10 cellular contexts compared by ENCODE assay signal in the genomic region with DNA sequence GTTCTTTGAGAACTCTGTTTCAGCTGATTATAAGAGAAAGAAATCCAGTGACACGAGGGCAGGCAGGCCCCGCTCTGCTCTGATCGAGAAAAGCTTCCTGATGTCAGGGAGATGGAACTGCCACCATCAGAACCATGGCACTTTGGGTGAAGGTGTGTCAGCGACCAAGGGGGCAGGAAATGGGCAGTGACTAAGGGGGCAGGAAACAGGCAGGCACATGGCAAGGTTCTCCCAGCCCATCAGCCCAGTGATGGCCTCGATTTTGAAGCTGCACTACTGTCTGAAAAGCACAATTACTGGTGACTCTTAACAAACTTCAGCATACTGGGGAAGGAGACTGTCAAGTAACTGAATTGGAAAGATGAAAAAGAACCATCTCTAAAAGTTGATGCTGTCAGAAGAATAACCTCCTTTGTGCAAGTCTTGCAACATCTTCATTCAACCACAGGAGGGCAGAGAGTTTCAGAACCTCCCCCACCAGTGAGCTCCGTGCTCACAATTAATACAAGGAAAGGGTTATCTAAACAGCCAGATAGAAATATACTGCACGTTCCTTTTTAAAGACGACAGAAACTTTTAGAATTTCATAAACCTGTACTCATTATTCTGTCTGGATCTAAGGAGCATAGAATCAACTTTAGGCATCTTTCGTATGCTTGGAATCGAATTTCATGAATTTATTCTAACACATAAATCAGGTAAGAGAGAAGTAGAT. TPM values are rescaled to one million over a fixed set of nuclear protein-coding genes. Genes with fewer than 3 reads are reported as not detected.
A peak's percentile ranks its signal among the peaks of the same experiment; 100 is the strongest.
DNase-seq lines count a peak whose midpoint lies in the region; ATAC-seq, FAIRE-seq and TF ChIP-seq lines count a peak whose summit lies in the region.
"Had no signal": no experiment of that assay in that cellular context is flagged by ENCODE, and none has a peak within 500 bp of the region (broad histone marks: within the 10 kb centered on the region; RNA-seq: fewer than 3 reads in every experiment).

No MANE protein-coding gene starts in this region.

- no peak overlapping the region for H3K27ac Mint-ChIP-seq in T-helper 2 cell treated with Interferon-gamma antibody and Interleukin-4, amounts not matched to agents 5 μg/mL and 100 μg/mL, for 36 hours

- no peak overlapping the region for H3K9ac ChIP-seq in K562 (ENCODE audit: insufficient read depth in 1 of 2, low read depth in 2 of 2, low read length in 2 of 2)

- no peaks in the 10 kb centered on the region for H3K27me3 ChIP-seq in A673 (replicated peaks; ENCODE audit: insufficient read depth, low read depth, low read length, poor library complexity)
- no peaks in the 10 kb centered on the region for H3K27me3 ChIP-seq in K562 (ENCODE audit: control insufficient read depth in 2 of 2, insufficient read depth in 2 of 2, low read length in 2 of 2)

- 66% methylated on average over 9 of the region's 10 CpGs for WGBS in K562 (ENCODE audit: insufficient coverage, low coverage, missing lambda C conversion rate)

- H3K27me3 Mint-ChIP-seq in T-helper 2 cell treated with Interferon-gamma antibody and Interleukin-4, amounts not matched to agents 5 μg/mL and 100 μg/mL, for 36 hours (ENCODE audit: low read depth), result no peaks in the 10 kb centered on the region
- H3K27me3 Mint-ChIP-seq: IgD-negative memory B cell had no signal

- no peaks in the 10 kb centered on the region for H3K79me2 ChIP-seq in K562 (ENCODE audit: control insufficient read depth, insufficient read depth, low read length)

- no peak overlapping the region for H3K4me2 ChIP-seq in K562 (ENCODE audit: insufficient read depth, low read length)

- no peaks in the 10 kb centered on the region for H3K9me1 ChIP-seq in K562 (ENCODE audit: control insufficient read depth, insufficient read depth, low read length)

- POLR2A ChIA-PET in A673 (lab: Charles Lee; ENCODE audit: low non-redundant PET) (no interaction called here), HEK293T (lab: Yijun Ruan, JAX) (no interaction called here), K562 (lab: Yijun Ruan, JAX) (no interaction called here)

- peak; percentile 57 for TF ChIP-seq CTCF in A673 (conservative IDR thresholded peaks at IDR 0.05; ENCODE audit: low read depth, low read length)
- TF ChIP-seq CTCF in K562 (IDR thresholded peaks at IDR 0.05 in 2 of 3, conservative IDR thresholded peaks at IDR 0.05 in 1 of 3; ENCODE audit: insufficient read depth in 2 of 3, low read depth in 1 of 3, low read length in 3 of 3), result peak; percentile 18 to 33 (median 25); a peak in 3 of 6 replicates

- no peaks in the 10 kb centered on the region for H3K36me3 ChIP-seq in A673 (ENCODE audit: insufficient read depth, low read length, poor library complexity, severe bottlenecking)
- H3K36me3 ChIP-seq in K562 (ENCODE audit: control insufficient read depth, insufficient read depth, low read length), result peaks cover 11% of the 10 kb centered on the region; the same call in 1 of the 3 replicates

- H3K9me3 Mint-ChIP-seq in T-helper 2 cell treated with Interferon-gamma antibody and Interleukin-4, amounts not matched to agents 5 μg/mL and 100 μg/mL, for 36 hours, result no peaks in the 10 kb centered on the region
- H3K9me3 Mint-ChIP-seq: IgD-negative memory B cell had no signal

- peak in 1 of 2 experiments; percentile 16; a peak in 1 of 4 replicates for TF ChIP-seq RAD21 in K562 (CRISPR knock-in tag; conservative IDR thresholded peaks at IDR 0.05 in 1 of 2, IDR thresholded peaks at IDR 0.05 in 1 of 2)

- no peaks in the 10 kb centered on the region for H4K20me1 ChIP-seq in K562 (replicated peaks; ENCODE audit: control insufficient read depth, insufficient read depth, low read length)

- H3K27ac ChIP-seq in A673 (ENCODE audit: low read depth, low read length, poor library complexity, severe bottlenecking), result no peak overlapping the region
- no peak overlapping the region for H3K27ac ChIP-seq in K562 (ENCODE audit: extremely low read depth, low read depth, low read length)

- ATAC-seq in K562, result peak; percentile 65; the same call in 2 of the 3 replicates

- CTCF ChIA-PET in A673 (lab: Charles Lee) (interaction anchor here (0.6 to 1.4 kb wide), 5 partner anchors 9 to 779 kb away, joined by 3 to 12 read pairs (median 6); no protein-coding TSS in a partner anchor), HEK293T (lab: Yijun Ruan, JAX) (interaction anchor here (0.6 to 1.4 kb wide), 4 partner anchors 10 to 741 kb away, joined by 3 to 6 read pairs (median 4); no protein-coding TSS in a partner anchor), K562 (lab: Yijun Ruan, JAX; ENCODE audit: low intra/inter-chr PET ratio) (interaction anchor here (0.9 to 1.6 kb wide), 2 partner anchors 741 to 742 kb away, joined by 4 to 6 read pairs; no protein-coding TSS in a partner anchor)

- H3K4me1 ChIP-seq in A673 (ENCODE audit: insufficient read depth, low read length, poor library complexity, severe bottlenecking) (no peaks in the 10 kb centered on the region), K562 (replicated peaks in 1 of 2; ENCODE audit: control insufficient read depth in 2 of 2, insufficient read depth in 2 of 2, low read length in 2 of 2) (no peaks in the 10 kb centered on the region)

- BruUV-seq in A673 (replicated peaks; lab: Mats Ljungman, UMichigan) (no TSS peak), K562 (replicated peaks; lab: Mats Ljungman, UMichigan) (no TSS peak)

- H3K4me3 Mint-ChIP-seq in T-helper 2 cell treated with Interferon-gamma antibody and Interleukin-4, amounts not matched to agents 5 μg/mL and 100 μg/mL, for 36 hours, result no peak overlapping the region
- H3K4me3 Mint-ChIP-seq: IgD-negative memory B cell had no signal

- H3K36me3 Mint-ChIP-seq in T-helper 2 cell treated with Interferon-gamma antibody and Interleukin-4, amounts not matched to agents 5 μg/mL and 100 μg/mL, for 36 hours (ENCODE audit: low read depth), result peaks cover 40% of the 10 kb centered on the region

- H3K4me3 ChIP-seq in A673 (ENCODE audit: low read depth, low read length, poor library complexity, severe bottlenecking), result no peak overlapping the region
- no peak overlapping the region for H3K4me3 ChIP-seq in K562
- H3K4me3 ChIP-seq: lung had no signal

- H3K9me3 ChIP-seq in A673 (ENCODE audit: low read depth, low read length, poor library complexity, severe bottlenecking) (no peaks in the 10 kb centered on the region), K562 (replicated peaks; ENCODE audit: control insufficient read depth, insufficient read depth, low read depth, low read length) (no peaks in the 10 kb centered on the region)

- FAIRE-seq in K562 (lab: Jason Lieb, UNC), result no peak
- no peak for FAIRE-seq in urothelium cell line (lab: Jason Lieb, UNC)

- intact Hi-C loops in A673 (cut with micrococcal nuclease; ENCODE audit: unreplicated experiment) (loop anchor here (1.0 kb wide), 1 partner anchor 742 kb away; no protein-coding TSS in a partner anchor), K562 (cut with micrococcal nuclease) (no loop called here)

- no peak for TF ChIP-seq POLR2A in K562 (conservative IDR thresholded peaks at IDR 0.05)

- in situ Hi-C loops in K562 (cut with MboI), result no loop called here

- DNase-seq in A673 (ENCODE audit: low spot score) (peak; percentile 58), GM03348 (ENCODE audit: low spot score) (peak; percentile 38), HEK293T (ENCODE audit: extremely low spot score) (peak; percentile 64), NCI-H226 (peak; percentile 4), K562 (ENCODE audit: extremely low read depth in 1 of 4, low spot score in 3 of 4) (peak; percentile 15 to 26 (median 23)), kidney glomerular epithelial cell (lab: John Stamatoyannopoulos, UW) (peak; percentile 45), urothelium cell line (ENCODE audit: low spot score) (peak; percentile 60)
- DNase-seq in T-helper 2 cell treated with Interferon-gamma antibody and Interleukin-4, amounts not matched to agents 5 μg/mL and 100 μg/mL, for 36 hours (ENCODE audit: low spot score), result no peak

- H3K4me1 Mint-ChIP-seq in T-helper 2 cell treated with Interferon-gamma antibody and Interleukin-4, amounts not matched to agents 5 μg/mL and 100 μg/mL, for 36 hours (ENCODE audit: low read depth), result peaks cover 9% of the 10 kb centered on the region

- H2AFZ ChIP-seq in K562 (ENCODE audit: low read depth, low read length), result no peak overlapping the region

- TF ChIP-seq EP300 in K562 (IDR thresholded peaks at IDR 0.05; ENCODE audit: low read length), result no peak

RNA-seq across cellular contexts. Expression of a gene that starts 39.1 kb away (rescaled TPM):
- total RNA-seq in A673 (2021) (31.7 and 32.7 TPM in 2 replicates), K562 (2014; rRNA removed) (9.9 and 12.1 TPM in 2 replicates), K562 (2014; rRNA removed; fragmentation: Illumina TruSeq; extraction: Trizol) (13.9 and 16.1 TPM in 2 replicates), K562 (2015; rRNA removed; fragmentation: Illumina TruSeq; extraction: Trizol) (13.6 and 14.9 TPM in 2 replicates), K562 (2021) (19.3 and 22.3 TPM in 2 replicates)
- 4.8 and 8.6 TPM in 2 replicates for total RNA-seq in K562 (2011; cell fraction: chromatin; rRNA removed; ENCODE audit: low replicate concordance)
- 4.8 and 6.4 TPM in 2 replicates for total RNA-seq in K562 (2011; cell fraction: nucleolus; rRNA removed)
- total RNA-seq in K562 (2011; cell fraction: nucleoplasm; rRNA removed), result 11.5 and 19.7 TPM in 2 replicates
- polyA plus RNA-seq in K562 (2011; rRNA removed) (8.8 and 10.8 TPM in 2 replicates), K562 (2014; fragmentation: Illumina TruSeq; extraction: Trizol) (11.8 and 12.4 TPM in 2 replicates), K562 (2014; fragmentation: Nextera tagmentation; extraction: Ambion mirVana) (1 to 10 TPM; 4.4 to 4.9 TPM), K562 (2014; rRNA removed) (8.5 and 9.1 TPM in 2 replicates)
- polyA plus RNA-seq in K562 (2011; cell fraction: cytosol; rRNA removed), result 4.6 and 6.6 TPM in 2 replicates
- polyA plus RNA-seq in K562 (2011; cell fraction: nucleus; rRNA removed), result 1.5 and 2.3 TPM in 2 replicates
- 7.7 and 13.3 TPM in 2 replicates for polyA plus RNA-seq in K562 (2012)
- polyA minus RNA-seq in K562 (2011; rRNA and poly(A)+ RNA removed), result 15.9 and 21.1 TPM in 2 replicates
- polyA minus RNA-seq in K562 (2011; cell fraction: cytosol; rRNA and poly(A)+ RNA removed), result 8.7 and 9.5 TPM in 2 replicates
- polyA minus RNA-seq in K562 (2011; cell fraction: nucleus; rRNA and poly(A)+ RNA removed), result 1.8 and 3.7 TPM in 2 replicates

RNA-seq across cellular contexts. Expression of a gene that starts 40.2 kb away (rescaled TPM):
- total RNA-seq in A673 (2021) (not detected in 2 replicates), K562 (2014; rRNA removed) (not detected in 2 replicates), K562 (2014; rRNA removed; fragmentation: Illumina TruSeq; extraction: Trizol) (not detected in 2 replicates), K562 (2015; rRNA removed; fragmentation: Illumina TruSeq; extraction: Trizol) (not detected in 2 replicates), K562 (2021) (not detected in 2 replicates)
- total RNA-seq in K562 (2011; cell fraction: chromatin; rRNA removed; ENCODE audit: low replicate concordance), result not detected in 2 replicates
- not detected in 2 replicates for total RNA-seq in K562 (2011; cell fraction: nucleolus; rRNA removed)
- total RNA-seq in K562 (2011; cell fraction: nucleoplasm; rRNA removed), result not detected in 2 replicates
- polyA plus RNA-seq in K562 (2011; rRNA removed) (not detected in 2 replicates), K562 (2014; fragmentation: Illumina TruSeq; extraction: Trizol) (not detected in 2 replicates), K562 (2014; fragmentation: Nextera tagmentation; extraction: Ambion mirVana) (not detected), K562 (2014; rRNA removed) (not detected in 2 replicates)
- not detected in 2 replicates for polyA plus RNA-seq in K562 (2011; cell fraction: cytosol; rRNA removed)
- polyA plus RNA-seq in K562 (2011; cell fraction: nucleus; rRNA removed), result not detected in 2 replicates
- not detected in 2 replicates for polyA plus RNA-seq in K562 (2012)
- not detected in 2 replicates for polyA minus RNA-seq in K562 (2011; rRNA and poly(A)+ RNA removed)
- not detected in 2 replicates for polyA minus RNA-seq in K562 (2011; cell fraction: cytosol; rRNA and poly(A)+ RNA removed)
- not detected in 2 replicates for polyA minus RNA-seq in K562 (2011; cell fraction: nucleus; rRNA and poly(A)+ RNA removed)
- total RNA-seq: lung had no signal
- polyA plus RNA-seq: IgD-negative memory B cell, lung had no signal
